In the genomic region with DNA sequence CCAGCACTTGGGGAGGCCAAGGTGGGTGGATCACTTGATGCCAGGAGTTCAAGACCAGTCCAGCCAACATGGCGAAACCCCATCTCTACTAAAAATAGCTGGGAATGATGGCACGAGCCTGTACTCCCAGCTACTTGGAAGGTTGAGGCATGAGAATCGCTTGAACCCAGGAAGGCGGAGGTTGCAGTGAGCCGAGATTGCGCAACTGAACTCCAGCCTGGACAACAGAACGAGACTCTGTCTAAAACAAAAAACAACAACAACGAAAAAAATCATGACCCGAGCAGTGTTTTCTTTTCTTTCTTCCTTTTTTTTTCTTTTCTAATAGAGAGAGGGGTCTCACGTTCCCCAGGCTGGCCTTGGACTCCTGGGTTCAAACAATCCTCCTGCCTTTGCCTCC, we compare ENCODE assay signal across 22 cellular contexts. TPM values are rescaled to one million over a fixed set of nuclear protein-coding genes. Genes with fewer than 3 reads are reported as not detected.
A peak's percentile ranks its signal among the peaks of the same experiment; 100 is the strongest.
DNase-seq lines count a peak whose midpoint lies in the region; ATAC-seq and TF ChIP-seq lines count a peak whose summit lies in the region.
"Had no signal": no experiment of that assay in that cellular context is flagged by ENCODE, and none has a peak within 500 bp of the region (broad histone marks: within the 10 kb centered on the region; RNA-seq: fewer than 3 reads in every experiment).

No MANE protein-coding gene starts in this region.

- no peaks in the 10 kb centered on the region for H3K27me3 Mint-ChIP-seq in activated CD8-positive, alpha-beta memory T cell treated with anti-CD3 and anti-CD28 coated beads, Interleukin-2, amount 10 ng/mL, durations not matched to agents 7 days and 5 days
- no peaks in the 10 kb centered on the region for H3K27me3 Mint-ChIP-seq in activated T-helper 17 cell treated with anti-CD3 and anti-CD28 coated beads, Interleukin-2, amount 50 U/mL, for 72 hours
- H3K27me3 Mint-ChIP-seq in nephron progenitor cell (ENCODE audit: low read depth, poor library complexity) (no peaks in the 10 kb centered on the region), T-cell (no peaks in the 10 kb centered on the region), H9 (ENCODE audit: low read depth) (no peaks in the 10 kb centered on the region)
- H3K27me3 Mint-ChIP-seq: CD4-positive, CD25-positive, alpha-beta regulatory T cell had no signal

- H3K23ac ChIP-seq in IMR-90 (ENCODE audit: low read depth, low read length), result no peak overlapping the region
- H3K23ac ChIP-seq in H9 (ENCODE audit: insufficient read length, low read depth, low read length), result no peak overlapping the region

- H3K79me1 ChIP-seq in IMR-90 (ENCODE audit: low read depth in 1 of 2, low read length in 2 of 2) (peaks cover 4 to 12% of the 10 kb centered on the region in 2 experiments; a peak in 3 of 4 replicates), H9 (ENCODE audit: insufficient read depth, low read depth, low read length, poor library complexity, severe bottlenecking) (peaks cover 4% of the 10 kb centered on the region)

- peaks cover 28% of the 10 kb centered on the region for H3K4me1 Mint-ChIP-seq in activated CD8-positive, alpha-beta memory T cell treated with anti-CD3 and anti-CD28 coated beads, Interleukin-2, amount 10 ng/mL, durations not matched to agents 7 days and 5 days
- peaks cover 18% of the 10 kb centered on the region for H3K4me1 Mint-ChIP-seq in activated T-helper 17 cell treated with anti-CD3 and anti-CD28 coated beads, Interleukin-2, amount 50 U/mL, for 72 hours
- H3K4me1 Mint-ChIP-seq in nephron progenitor cell (peaks cover 27% of the 10 kb centered on the region), T-cell (peaks cover 16 to 23% (median 19%) of the 10 kb centered on the region in 3 donors), H9 (peaks cover 13 to 17% of the 10 kb centered on the region in 2 experiments)

- no peak overlapping the region for H3T11ph ChIP-seq in H9 (ENCODE audit: low read length)

- POLR2A ChIA-PET in IMR-90 (lab: Charles Lee; ENCODE audit: unreplicated experiment) (no interaction called here), T-cell (lab: Charles Lee) (no interaction called here)

- no peaks in the 10 kb centered on the region for H3K9me1 ChIP-seq in IMR-90 (ENCODE audit: insufficient read depth, low read length)

- H4K5ac ChIP-seq in IMR-90 (ENCODE audit: low read depth, low read length) (no peak overlapping the region), H9 (ENCODE audit: insufficient read length, low read depth, low read length) (no peak overlapping the region)

- H3K36me3 Mint-ChIP-seq in activated CD8-positive, alpha-beta memory T cell treated with anti-CD3 and anti-CD28 coated beads, Interleukin-2, amount 10 ng/mL, durations not matched to agents 7 days and 5 days, result peaks cover 12% of the 10 kb centered on the region
- H3K36me3 Mint-ChIP-seq in activated T-helper 17 cell treated with anti-CD3 and anti-CD28 coated beads, Interleukin-2, amount 50 U/mL, for 72 hours (ENCODE audit: low read depth), result peaks cover 15% of the 10 kb centered on the region
- peaks cover 14% of the 10 kb centered on the region for H3K36me3 Mint-ChIP-seq in nephron progenitor cell (ENCODE audit: low read depth)
- H3K36me3 Mint-ChIP-seq in T-cell, result no peaks in the 10 kb centered on the region
- H3K36me3 Mint-ChIP-seq in H9 (ENCODE audit: insufficient read depth in 1 of 3, low read depth in 3 of 3), result peaks cover 2 to 4% (median 3%) of the 10 kb centered on the region in 3 experiments; a peak in 4 of 7 replicates

- H2AK5ac ChIP-seq in IMR-90 (ENCODE audit: low read depth, low read length) (no peak overlapping the region), H9 (ENCODE audit: insufficient read length, low read length) (no peak overlapping the region)

- H2BK5ac ChIP-seq in IMR-90 (ENCODE audit: low read depth, low read length, poor library complexity, severe bottlenecking) (no peak overlapping the region), H9 (ENCODE audit: insufficient read length, low read length) (no peak overlapping the region)

- in situ Hi-C loops in IMR-90 (cut with MboI; ENCODE audit: low sequenced_read_pairs), result loop anchor here (10.0 kb wide), 1 partner anchor 258 kb away; the partner anchor contains the start of gene CELA1

- DNase-seq in activated CD8-positive, alpha-beta memory T cell treated with anti-CD3 and anti-CD28 coated beads, Interleukin-2, amount 10 ng/mL, durations not matched to agents 7 days and 5 days, result peak; percentile 16
- DNase-seq in activated CD8-positive, alpha-beta memory T cell treated with anti-CD3 and anti-CD28 coated beads, Interleukin-2, amount 50 U/mL, for 48 hours, result no peak
- DNase-seq in IMR-90, result no peak
- DNase-seq in nephron progenitor cell, result no peak
- no peak for DNase-seq in T-cell
- DNase-seq in H9, result no peak
- DNase-seq: CD4-positive, CD25-positive, alpha-beta regulatory T cell; DMS153; DND-41; NCI-H1048; NCI-H1417; NCI-H1694; NCI-H2029 treated with DMSO at 0.1 percent for 48 hours; NCI-H2227 treated with DMSO at 0.1 percent for 48 hours; NCI-H526 treated with DMSO at 0.1 percent for 48 hours; PC-9; Right ventricle myocardium superior had no signal

- H2BK120ac ChIP-seq in IMR-90 (ENCODE audit: low read depth, low read length), result no peak overlapping the region
- H2BK120ac ChIP-seq in H9 (ENCODE audit: low read depth, low read length, poor library complexity, severe bottlenecking), result no peak overlapping the region

- no peaks in the 10 kb centered on the region for H3K9me3 Mint-ChIP-seq in activated CD8-positive, alpha-beta memory T cell treated with anti-CD3 and anti-CD28 coated beads, Interleukin-2, amount 10 ng/mL, durations not matched to agents 7 days and 5 days (ENCODE audit: low read depth)
- no peaks in the 10 kb centered on the region for H3K9me3 Mint-ChIP-seq in activated T-helper 17 cell treated with anti-CD3 and anti-CD28 coated beads, Interleukin-2, amount 50 U/mL, for 72 hours
- H3K9me3 Mint-ChIP-seq in nephron progenitor cell (no peaks in the 10 kb centered on the region), T-cell (no peaks in the 10 kb centered on the region), H9 (no peaks in the 10 kb centered on the region; a peak in 1 of 5 replicates)
- H3K9me3 Mint-ChIP-seq: CD4-positive, CD25-positive, alpha-beta regulatory T cell had no signal

- WGBS in IMR-90 (ENCODE audit: extremely low coverage in 2 of 2, insufficient read length in 1 of 2), 2 experiments, result 100% methylated on average over 5 of the region's 10 CpGs; no CpG with 5 or more reads in 1 of the 2 experiments
- no CpG with 5 or more reads among the region's 10 CpGs for WGBS in H9 (ENCODE audit: extremely low coverage, insufficient read length, low lambda C conversion rate)

- no peak overlapping the region for H2BK15ac ChIP-seq in IMR-90 (ENCODE audit: low read depth, low read length)
- H2BK15ac ChIP-seq in H9 (ENCODE audit: low read depth, low read length), result no peak overlapping the region

- no peaks in the 10 kb centered on the region; the same call in 1 of the 2 replicates for H3K36me3 ChIP-seq in IMR-90 (ENCODE audit: control insufficient read depth, insufficient read depth, low read length)
- H3K36me3 ChIP-seq: BLaER1 had no signal

- H3K27ac Mint-ChIP-seq in activated CD8-positive, alpha-beta memory T cell treated with anti-CD3 and anti-CD28 coated beads, Interleukin-2, amount 10 ng/mL, durations not matched to agents 7 days and 5 days, result no peak overlapping the region
- H3K27ac Mint-ChIP-seq in activated T-helper 17 cell treated with anti-CD3 and anti-CD28 coated beads, Interleukin-2, amount 50 U/mL, for 72 hours, result peak overlapping the region; percentile 70
- peak overlapping the region; percentile 45 for H3K27ac Mint-ChIP-seq in nephron progenitor cell
- H3K27ac Mint-ChIP-seq in T-cell, result no peak overlapping the region
- H3K27ac Mint-ChIP-seq in H9, result no peak overlapping the region; a peak in 1 of 7 replicates

- no peak overlapping the region for H3K56ac ChIP-seq in IMR-90 (ENCODE audit: extremely low read depth, insufficient read depth, low read length)
- H3K56ac ChIP-seq in H9 (ENCODE audit: insufficient read length, low read depth, low read length), result no peak overlapping the region

- H3K27ac ChIP-seq in IMR-90 (ENCODE audit: insufficient read depth, low read length), result no peak overlapping the region
- H3K27ac ChIP-seq in H9 (ENCODE audit: insufficient read length, low read depth, low read length), result no peak overlapping the region
- H3K27ac ChIP-seq: BLaER1, HL-60, KMS-11, PC-9, SJSA1 had no signal

- H4K8ac ChIP-seq in IMR-90 (ENCODE audit: low read depth in 2 of 2, low read length in 2 of 2) (no peak overlapping the region), H9 (replicated peaks; ENCODE audit: insufficient read length, low read depth, low read length) (no peak overlapping the region)

- H2AFZ ChIP-seq in IMR-90 (replicated peaks; ENCODE audit: low read length, poor library complexity) (no peak overlapping the region), H9 (ENCODE audit: low read length) (no peak overlapping the region)
- H2AFZ ChIP-seq: PC-9 had no signal

- no peaks in the 10 kb centered on the region for H3K27me3 ChIP-seq in IMR-90 (ENCODE audit: control insufficient read depth, insufficient read depth, low read length)
- H3K27me3 ChIP-seq in H9 (ENCODE audit: insufficient read depth, low read length), result no peaks in the 10 kb centered on the region
- H3K27me3 ChIP-seq: BLaER1, SJSA1 had no signal

- no peak overlapping the region for H2BK12ac ChIP-seq in H9 (ENCODE audit: insufficient read length, low read depth, low read length)

- TF ChIP-seq POLR2A in IMR-90 (IDR thresholded peaks at IDR 0.05; ENCODE audit: low read depth, low read length), result no peak

- no peak overlapping the region for H3K4me2 ChIP-seq in IMR-90 (ENCODE audit: low read depth, low read length)
- no peak overlapping the region for H3K4me2 ChIP-seq in H9 (ENCODE audit: insufficient read depth, insufficient read length, low read length)
- H3K4me2 ChIP-seq: BLaER1, KMS-11, PC-9 had no signal

- H3K79me2 ChIP-seq in H9 (ENCODE audit: insufficient read depth, low read length), result peaks cover 4% of the 10 kb centered on the region; the same call in 1 of the 2 replicates

- no peak for TF ChIP-seq RAD21 in IMR-90 (IDR thresholded peaks at IDR 0.05; ENCODE audit: low read length)

- no peak for ATAC-seq in activated CD8-positive, alpha-beta memory T cell treated with anti-CD3 and anti-CD28 coated beads, Interleukin-2, amount 10 ng/mL, durations not matched to agents 7 days and 5 days
- ATAC-seq in IMR-90 (ENCODE audit: low read depth), result no peak
- no peak for ATAC-seq in activated T-helper 17 cell treated with anti-CD3 and anti-CD28 coated beads, Interleukin-2, amount 50 U/mL, for 72 hours (replicated peaks)
- no peak for ATAC-seq in T-cell (replicated peaks in 1 of 4)

- no peak overlapping the region for H2BK20ac ChIP-seq in IMR-90 (ENCODE audit: low read depth, low read length)
- H2BK20ac ChIP-seq in H9 (ENCODE audit: low read depth, low read length, poor library complexity, severe bottlenecking), result no peak overlapping the region

- H3K23me2 ChIP-seq in H9 (ENCODE audit: insufficient read length, low read depth, low read length, poor library complexity, severe bottlenecking), result peaks cover 8% of the 10 kb centered on the region

- BruUV-seq in IMR-90 (replicated peaks; lab: Mats Ljungman, UMichigan), result no TSS peak

- no peak for TF ChIP-seq CTCF in IMR-90 (conservative IDR thresholded peaks at IDR 0.05; ENCODE audit: low read depth, low read length)
- no peak for TF ChIP-seq CTCF in nephron progenitor cell (IDR thresholded peaks at IDR 0.05)
- no peak for TF ChIP-seq CTCF in H9 (conservative IDR thresholded peaks at IDR 0.05)

- H3K4me3 ChIP-seq in IMR-90 (ENCODE audit: insufficient read depth, low read depth, low read length), result no peak overlapping the region
- H3K4me3 ChIP-seq: BLaER1, PC-9, SJSA1 had no signal

- H3K9ac ChIP-seq in IMR-90 (ENCODE audit: low read depth, low read length) (no peak overlapping the region), H9 (ENCODE audit: extremely low read depth, insufficient read length, low read length) (no peak overlapping the region)
- H3K9ac ChIP-seq: BLaER1, KMS-11 had no signal

- H3K4me3 Mint-ChIP-seq in activated CD8-positive, alpha-beta memory T cell treated with anti-CD3 and anti-CD28 coated beads, Interleukin-2, amount 10 ng/mL, durations not matched to agents 7 days and 5 days, result no peak overlapping the region
- no peak overlapping the region for H3K4me3 Mint-ChIP-seq in activated T-helper 17 cell treated with anti-CD3 and anti-CD28 coated beads, Interleukin-2, amount 50 U/mL, for 72 hours
- H3K4me3 Mint-ChIP-seq in nephron progenitor cell, result no peak overlapping the region
- no peak overlapping the region for H3K4me3 Mint-ChIP-seq in T-cell
- no peak overlapping the region for H3K4me3 Mint-ChIP-seq in H9

- H3K4me1 ChIP-seq in IMR-90 (ENCODE audit: control insufficient read depth, insufficient read depth, low read length) (peaks cover under 1% of the 10 kb centered on the region; the same call in 1 of the 2 replicates), H9 (ENCODE audit: insufficient read depth, low read length) (peaks cover under 1% of the 10 kb centered on the region; the same call in 1 of the 2 replicates)

- CTCF ChIA-PET in activated CD8-positive, alpha-beta memory T cell treated with anti-CD3 and anti-CD28 coated beads, Interleukin-2, amount 10 ng/mL, durations not matched to agents 7 days and 5 days (lab: Charles Lee), result no interaction called here
- CTCF ChIA-PET in IMR-90 (lab: Yijun Ruan, JAX), result no interaction called here
- CTCF ChIA-PET in T-cell (lab: Charles Lee), result no interaction called here

- peaks cover 11% of the 10 kb centered on the region for H4K20me1 ChIP-seq in IMR-90 (ENCODE audit: insufficient read depth, low read length)
- H4K20me1 ChIP-seq in H9 (ENCODE audit: control insufficient read depth, insufficient read depth, insufficient read length), result no peaks in the 10 kb centered on the region

- H3K14ac ChIP-seq in IMR-90 (replicated peaks; ENCODE audit: low read depth, low read length) (no peak overlapping the region), H9 (ENCODE audit: insufficient read depth, low read length) (no peak overlapping the region)

- intact Hi-C loops in IMR-90 (cut with micrococcal nuclease), result loop anchor here (10.0 kb wide), 1 partner anchor 258 kb away; the partner anchor contains the start of gene CELA1

- H3K4ac ChIP-seq in IMR-90 (ENCODE audit: low read depth, low read length), result no peak overlapping the region
- H3K4ac ChIP-seq in H9 (ENCODE audit: low read depth, low read length), result no peak overlapping the region

- H3K18ac ChIP-seq in IMR-90 (ENCODE audit: low read depth, low read length) (no peak overlapping the region), H9 (ENCODE audit: insufficient read length, low read depth, low read length) (no peak overlapping the region)

- H4K91ac ChIP-seq in IMR-90 (ENCODE audit: insufficient read depth, low read depth, low read length), result no peak overlapping the region
- H4K91ac ChIP-seq in H9 (ENCODE audit: insufficient read length, low read depth, low read length), result no peak overlapping the region

- no peak overlapping the region for H2AK9ac ChIP-seq in IMR-90 (replicated peaks; ENCODE audit: low read depth, low read length, poor library complexity)

- dilution Hi-C loops in IMR-90 (cut with HindIII; ENCODE audit: low sequenced_read_pairs, unreplicated experiment), result no loop called here

- H3K9me3 ChIP-seq in IMR-90 (ENCODE audit: control insufficient read depth, insufficient read depth, low read length) (no peaks in the 10 kb centered on the region), H9 (ENCODE audit: control insufficient read depth, low read depth, low read length) (no peaks in the 10 kb centered on the region)
- H3K9me3 ChIP-seq: BLaER1, SJSA1 had no signal

RNA-seq across cellular contexts. Expression of gene CSRNP2, which starts 3.5 kb away (rescaled TPM):
- total RNA-seq in activated CD8-positive, alpha-beta memory T cell treated with anti-CD3 and anti-CD28 coated beads, Interleukin-2, amount 10 ng/mL, durations not matched to agents 7 days and 5 days, result 10 to 100 TPM; 17.7 to 20.4 TPM
- 14.0 and 16.7 TPM in 2 replicates for total RNA-seq in IMR-90 (2012; rRNA removed)
- 21.7 and 22.2 TPM in 2 replicates for polyA plus RNA-seq in IMR-90 (2012; rRNA removed)
- 13.7 and 15.6 TPM in 2 replicates for polyA plus RNA-seq in IMR-90 (2012; cell fraction: cytosol; rRNA removed)
- 26.4 and 49.4 TPM in 2 replicates for polyA plus RNA-seq in IMR-90 (2012; cell fraction: nucleus; rRNA removed; ENCODE audit: low replicate concordance)
- total RNA-seq in activated T-helper 17 cell treated with anti-CD3 and anti-CD28 coated beads, Interleukin-2, amount 50 U/mL, for 72 hours, result 10 to 100 TPM; 14.4 to 16.1 TPM
- 10 to 100 TPM; 24.4 to 37.3 (median 34.3) TPM for total RNA-seq in T-cell
- 38.6 and 42.5 TPM in 2 replicates for total RNA-seq in H9 (2021)

RNA-seq across cellular contexts. Expression of gene LETMD1, which starts 38.8 kb away (rescaled TPM):
- 10 to 100 TPM; 76.7 to 80.8 TPM for total RNA-seq in activated CD8-positive, alpha-beta memory T cell treated with anti-CD3 and anti-CD28 coated beads, Interleukin-2, amount 10 ng/mL, durations not matched to agents 7 days and 5 days
- total RNA-seq in IMR-90 (2012; rRNA removed) (16.7 and 27.6 TPM in 2 replicates), T-cell (10 to 100 TPM; 70.9 to 87.5 (median 71.9) TPM), H9 (2021) (33.0 and 34.9 TPM in 2 replicates)
- 27.0 and 40.1 TPM in 2 replicates for polyA plus RNA-seq in IMR-90 (2012; rRNA removed)
- polyA plus RNA-seq in IMR-90 (2012; cell fraction: cytosol; rRNA removed), result 19.7 and 28.3 TPM in 2 replicates
- polyA plus RNA-seq in IMR-90 (2012; cell fraction: nucleus; rRNA removed; ENCODE audit: low replicate concordance), result 60.9 and 121 TPM in 2 replicates
- total RNA-seq in activated T-helper 17 cell treated with anti-CD3 and anti-CD28 coated beads, Interleukin-2, amount 50 U/mL, for 72 hours, result 10 to 100 TPM; 74.8 to 90.2 TPM

Comparison
In these comparisons a context has a peak if more than half of its experiments do, and no peak if none do; other contexts are left out.
1. H3K27ac Mint-ChIP-seq: peak in activated T-helper 17 cell treated with anti-CD3 and anti-CD28 coated beads, Interleukin-2, amount 50 U/mL, for 72 hours (single experiment) and nephron progenitor cell (single experiment); none in activated CD8-positive, alpha-beta memory T cell treated with anti-CD3 and anti-CD28 coated beads, Interleukin-2, amount 10 ng/mL, durations not matched to agents 7 days and 5 days (single experiment), T-cell (0 of 2) and H9 (0 of 3).